In genomic region chr3:33047842-33048834, GRCh38 we compare ENCODE assay signal across 9 cellular contexts. TPM values are rescaled to one million over a fixed set of nuclear protein-coding genes. Genes with fewer than 3 reads are reported as not detected.
DNase-seq lines count a peak whose midpoint lies in the region; ATAC-seq and TF ChIP-seq lines count a peak whose summit lies in the region.
"Had no signal": no experiment of that assay in that cellular context is flagged by ENCODE, and none has a peak within 500 bp of the region (broad histone marks: within the 10 kb centered on the region; RNA-seq: fewer than 3 reads in every experiment).

No MANE protein-coding gene starts in this region.

- H2BK15ac ChIP-seq in neuronal stem cell (ENCODE audit: low read length): no peak overlapping the region

- H3K4ac ChIP-seq in neuronal stem cell (ENCODE audit: low read length): no peak overlapping the region

- H3K27me3 ChIP-seq in muscle layer of duodenum (ENCODE audit: low read depth, low read length) (no peaks in the 10 kb centered on the region), neuronal stem cell (ENCODE audit: control insufficient read depth in 3 of 3, insufficient read depth in 3 of 3, low read depth in 1 of 3, low read length in 3 of 3) (no peaks in the 10 kb centered on the region)
- H3K27me3 ChIP-seq: neutrophil had no signal

- H3K4me1 ChIP-seq in muscle layer of duodenum (ENCODE audit: control insufficient read depth in 1 of 2, insufficient read depth in 2 of 2, low read length in 2 of 2) (peaks cover 0 to 4% of the 10 kb centered on the region in 2 donors), neuronal stem cell (ENCODE audit: control insufficient read depth in 2 of 2, insufficient read depth in 1 of 2, low read depth in 1 of 2, low read length in 2 of 2) (no peaks in the 10 kb centered on the region)

- H2BK120ac ChIP-seq in neuronal stem cell (ENCODE audit: low read depth, low read length): no peak overlapping the region

- no peak overlapping the region for H2BK12ac ChIP-seq in neuronal stem cell (ENCODE audit: low read length)

- no peak overlapping the region for H3K23ac ChIP-seq in neuronal stem cell (ENCODE audit: low read depth, low read length, poor library complexity)

- H3K27ac ChIP-seq in muscle layer of duodenum (ENCODE audit: low read length) (peak overlapping the region; percentile 19), coronary artery (peak overlapping the region in 1 of 2 donors; percentile 17), neuronal stem cell (replicated peaks; ENCODE audit: low read length) (no peak overlapping the region)
- H3K27ac ChIP-seq: neutrophil had no signal

- H2AFZ ChIP-seq in neuronal stem cell (ENCODE audit: low read length): no peak overlapping the region

- H3K9me3 ChIP-seq in muscle layer of duodenum (ENCODE audit: control insufficient read depth in 1 of 2, low read length in 2 of 2) (no peaks in the 10 kb centered on the region), neuronal stem cell (replicated peaks in 1 of 2; ENCODE audit: control insufficient read depth in 2 of 2, insufficient read depth in 1 of 2, low read depth in 1 of 2, low read length in 2 of 2) (no peaks in the 10 kb centered on the region)
- H3K9me3 ChIP-seq: neutrophil had no signal

- TF ChIP-seq CTCF in coronary artery (IDR thresholded peaks at IDR 0.05): no peak

- ATAC-seq in GM18873 (IDR thresholded peaks at IDR 0.05; ENCODE audit: low FRiP score, unreplicated experiment) (peak; percentile 56), HG02885 (IDR thresholded peaks at IDR 0.05; ENCODE audit: poor library complexity, unreplicated experiment) (peak; percentile 79), HG03135 (IDR thresholded peaks at IDR 0.05; ENCODE audit: unreplicated experiment) (no peak)

- H2AK5ac ChIP-seq in neuronal stem cell (ENCODE audit: low read depth, low read length): no peak overlapping the region

- no peak overlapping the region for H3K4me2 ChIP-seq in neuronal stem cell (ENCODE audit: insufficient read depth, low read length, poor library complexity, severe bottlenecking)

- H3K9ac ChIP-seq in neuronal stem cell (ENCODE audit: low read depth, low read length, poor library complexity): no peak overlapping the region

- peak; percentile 55 for DNase-seq in activated CD4-positive, alpha-beta T cell treated with anti-CD3 and anti-CD28 coated beads for 48 hours
- no peak for DNase-seq in coronary artery (ENCODE audit: low spot score)
- no peak for DNase-seq in amygdala (lab: John Stamatoyannopoulos, UW)
- DNase-seq in neuronal stem cell (ENCODE audit: low spot score): no peak

- H2BK5ac ChIP-seq in neuronal stem cell (ENCODE audit: low read length): no peak overlapping the region

- peaks cover 30 to 57% of the 10 kb centered on the region in 2 donors for H3K36me3 ChIP-seq in muscle layer of duodenum (ENCODE audit: control insufficient read depth in 1 of 2, insufficient read depth in 2 of 2, low read length in 2 of 2)
- H3K36me3 ChIP-seq in neuronal stem cell (replicated peaks in 1 of 2; ENCODE audit: control insufficient read depth in 2 of 2, insufficient read depth in 2 of 2, low read length in 2 of 2): peaks cover 4 to 45% of the 10 kb centered on the region in 2 donors

- no CpG with 5 or more reads among the region's 6 CpGs for WGBS in neuronal stem cell (ENCODE audit: extremely low coverage in 2 of 2, insufficient read length in 2 of 2, insufficient replicate concordance in 1 of 2), 2 donors

- no peak overlapping the region for H4K91ac ChIP-seq in neuronal stem cell (ENCODE audit: low read depth, low read length, poor library complexity)

- H3K4me3 ChIP-seq in muscle layer of duodenum (ENCODE audit: low read depth in 1 of 2, low read length in 2 of 2) (no peak overlapping the region), coronary artery (no peak overlapping the region), neuronal stem cell (ENCODE audit: low read length in 2 of 2) (no peak overlapping the region)

- H3K14ac ChIP-seq in neuronal stem cell (ENCODE audit: low read length): no peak overlapping the region

- H4K8ac ChIP-seq in neuronal stem cell (ENCODE audit: low read depth, low read length): no peak overlapping the region

- no peaks in the 10 kb centered on the region for H3K79me1 ChIP-seq in neuronal stem cell (ENCODE audit: low read depth, low read length)

- H3K18ac ChIP-seq in neuronal stem cell (ENCODE audit: low read length): no peak overlapping the region

RNA-seq across cellular contexts. Expression of gene GLB1, which starts 48.8 kb away (rescaled TPM):
- 28.9 TPM for polyA plus RNA-seq in neuronal stem cell (2013, experiment 1 of 2)
- 29.5 TPM for polyA plus RNA-seq in neuronal stem cell (2013, experiment 2 of 2)

RNA-seq across cellular contexts. Expression of gene TMPPE, which starts 48.8 kb away (rescaled TPM):
- polyA plus RNA-seq in neuronal stem cell (2013, experiment 1 of 2): 0.84 TPM
- polyA plus RNA-seq in neuronal stem cell (2013, experiment 2 of 2): 0.84 TPM
